In the genomic region with DNA sequence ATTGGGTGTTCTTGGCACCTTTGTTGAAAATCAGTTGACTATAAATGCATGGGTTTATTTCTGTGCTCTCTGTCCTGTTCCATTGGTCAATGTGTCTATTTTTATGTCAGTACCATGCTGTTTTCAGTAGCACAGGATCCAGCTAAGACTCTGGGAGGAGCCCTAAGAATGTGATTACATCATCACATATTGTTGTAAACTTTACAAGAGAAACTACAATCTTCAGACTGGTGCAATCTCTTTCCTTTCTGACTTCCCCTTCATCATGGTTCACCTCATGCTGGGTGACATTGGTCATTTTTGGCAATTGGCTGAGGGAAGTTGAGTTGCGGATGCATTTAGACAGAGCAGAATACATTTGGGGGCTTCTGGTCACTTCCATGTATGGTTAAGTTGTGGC, we compare ENCODE assay signal across 13 cellular contexts.
DNase-seq lines count a peak whose midpoint lies in the region; FAIRE-seq and TF ChIP-seq lines count a peak whose summit lies in the region.
"Had no signal": no experiment of that assay in that cellular context is flagged by ENCODE, and none has a peak within 500 bp of the region (broad histone marks: within the 10 kb centered on the region; RNA-seq: fewer than 3 reads in every experiment).

No MANE protein-coding gene starts in this region.

- H3K4me3 ChIP-seq in ACC112 (ENCODE audit: low read depth, low read length) = peak overlapping the region; percentile 30; the same call in 1 of the 2 replicates
- H3K4me3 ChIP-seq in fibroblast of villous mesenchyme (ENCODE audit: low read depth, low read length) = no peak overlapping the region

- H3K4me1 Mint-ChIP-seq in HFFc6 (ENCODE audit: low read depth) = peaks cover 5% of the 10 kb centered on the region; the same call in 1 of the 2 replicates

- in situ Hi-C loops in GM13977 (cut with MboI; ENCODE audit: low pct_unique_long_range_greater_than_20kb, low sequenced_read_pairs, unreplicated experiment) = no loop called here

- no peak overlapping the region for H3K4me3 Mint-ChIP-seq in HFFc6

- no peak overlapping the region for H3K27ac Mint-ChIP-seq in HFFc6

- H3K9me3 Mint-ChIP-seq in HFFc6 = no peaks in the 10 kb centered on the region

- no peak overlapping the region for H3K27ac ChIP-seq in ACC112 (ENCODE audit: low read depth, low read length)

- no peaks in the 10 kb centered on the region for H3K4me1 ChIP-seq in ACC112 (ENCODE audit: control insufficient read depth, insufficient read depth, low read length, unreplicated experiment)

- DNase-seq in HTR-8/SVneo (ENCODE audit: insufficient read length, low spot score) (peak; percentile 22), SKM-1 (lab: John Stamatoyannopoulos, UW; ENCODE audit: unreplicated experiment) (peak; percentile 59), fibroblast of villous mesenchyme (ENCODE audit: low read depth) (peak; percentile 23), hippocampal formation (lab: John Stamatoyannopoulos, UW) (no peak), GM13977 (ENCODE audit: low spot score) (no peak), HFFc6 (no peak), NCI-H82 (lab: John Stamatoyannopoulos, UW) (no peak)
- DNase-seq: activated naive CD4-positive, alpha-beta T cell treated with Interleukin-2 at 50 U/mL for 16 hours; caudate nucleus; DMS79 treated with DMSO at 0.1 percent for 48 hours; NCI-H446 had no signal

- H3K36me3 ChIP-seq in ACC112 (ENCODE audit: insufficient read depth, low read length) = no peaks in the 10 kb centered on the region

- H3K36me3 Mint-ChIP-seq in HFFc6 (ENCODE audit: low read depth) = no peaks in the 10 kb centered on the region

- peaks cover 6% of the 10 kb centered on the region for H3K27me3 ChIP-seq in ACC112 (ENCODE audit: insufficient read depth, low read length)

- no peak for FAIRE-seq in HTR-8/SVneo (lab: Jason Lieb, UNC)
- FAIRE-seq: GM12892 had no signal

- no peak for TF ChIP-seq CTCF in fibroblast of villous mesenchyme (IDR thresholded peaks at IDR 0.05; ENCODE audit: insufficient read depth, low read depth, low read length)
- TF ChIP-seq CTCF in GM13977 (IDR thresholded peaks at IDR 0.05; ENCODE audit: extremely low read depth, insufficient read depth, missing control alignments) = no peak
- TF ChIP-seq CTCF in HFFc6 (IDR thresholded peaks at IDR 0.05) = no peak

- H2AFZ ChIP-seq in ACC112 (ENCODE audit: low read length, unreplicated experiment) = no peak overlapping the region

- no peaks in the 10 kb centered on the region for H3K79me2 ChIP-seq in ACC112 (ENCODE audit: control insufficient read depth, insufficient read depth, low read length, unreplicated experiment)

- peaks cover 7% of the 10 kb centered on the region for H3K27me3 Mint-ChIP-seq in HFFc6 (ENCODE audit: insufficient read depth)

Comparison
In these comparisons a context has a peak if more than half of its experiments do, and no peak if none do; other contexts are left out.
1. DNase-seq: peak in HTR-8/SVneo (single experiment), SKM-1 (single experiment) and fibroblast of villous mesenchyme (single experiment); none in hippocampal formation (0 of 2), GM13977 (single experiment), HFFc6 (single experiment) and NCI-H82 (single experiment).